8 cellular contexts compared by ENCODE assay signal in the genomic region with DNA sequence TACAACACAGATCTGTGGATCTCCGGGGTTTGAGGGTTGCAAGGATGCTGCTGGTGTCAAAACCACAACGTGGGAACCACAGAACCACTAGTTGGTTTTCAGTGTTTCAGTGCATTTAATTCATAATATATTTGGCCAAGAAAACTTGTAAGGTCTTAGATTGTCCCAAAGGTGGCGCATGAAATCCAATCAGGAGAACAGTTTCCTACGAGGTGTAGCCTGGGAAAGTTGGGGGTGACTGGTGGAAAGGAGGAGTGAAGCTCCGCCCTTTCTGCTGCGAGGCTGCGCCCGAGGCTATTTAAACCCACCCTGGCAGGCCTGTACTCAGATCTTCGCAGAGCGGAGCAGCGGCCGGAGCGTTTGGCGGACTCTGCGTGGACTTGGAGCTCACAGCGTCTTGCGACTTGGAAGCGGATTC. TPM values are rescaled to one million over a fixed set of nuclear protein-coding genes. Genes with fewer than 3 reads are reported as not detected.
DNase-seq lines count a peak whose midpoint lies in the region; ATAC-seq and TF ChIP-seq lines count a peak whose summit lies in the region.
"Not testable (repeated sequence)": the region's sequence is repeated elsewhere in the genome, so short reads cannot be mapped to it uniquely, and the experiment has no call there.

No MANE protein-coding gene starts in this region.

- H2AFZ ChIP-seq in OCI-LY1 (ENCODE audit: low read length), result not testable (repeated sequence)

- TF ChIP-seq EP300 in upper lobe of left lung (IDR thresholded peaks at IDR 0.05), result not testable (repeated sequence)

- not testable (repeated sequence) for ATAC-seq in left lung; upper lobe of left lung (ENCODE audit: low FRiP score in 2 of 2)

- TF ChIP-seq POLR2A in upper lobe of left lung (IDR thresholded peaks at IDR 0.05), result not testable (repeated sequence)

- not testable (repeated sequence) for H3K9me3 Mint-ChIP-seq in activated CD4-positive, alpha-beta memory T cell treated with anti-CD3 and anti-CD28 coated beads for 36 hours

- CTCF ChIA-PET in activated CD4-positive, alpha-beta memory T cell treated with anti-CD3 and anti-CD28 coated beads for 36 hours (lab: Charles Lee), result not testable (repeated sequence)

- H3K27me3 ChIP-seq in OCI-LY1 (ENCODE audit: insufficient read depth, low read length); ascending aorta; upper lobe of left lung: not testable (repeated sequence)
- H3K27me3 ChIP-seq in left lung, result peaks cover 0 to 14% of the 10 kb centered on the region in 2 donors

- WGBS in upper lobe of left lung, 2 donors, result 80 to 83% methylated on average over 18 of the region's 18 CpGs

- not testable (repeated sequence) for H3K4me1 ChIP-seq in OCI-LY1 (ENCODE audit: insufficient read depth, low read length, severe bottlenecking); ascending aorta; left lung; upper lobe of left lung

- H3K9me2 ChIP-seq in OCI-LY1 (ENCODE audit: low read depth, low read length), result not testable (repeated sequence)

- H3K27ac Mint-ChIP-seq in activated CD4-positive, alpha-beta memory T cell treated with anti-CD3 and anti-CD28 coated beads for 36 hours, result not testable (repeated sequence)

- not testable (repeated sequence) for H3F3A ChIP-seq in OCI-LY1 (ENCODE audit: insufficient read depth, low read length)

- DNase-seq in G401 (ENCODE audit: low spot score) (peak; percentile 29), ascending aorta (ENCODE audit: low spot score in 2 of 2) (peak; percentile 40 to 89), fibroblast of pulmonary artery (ENCODE audit: low read depth) (peak; percentile 42), left lung (peak; percentile 83 to 96), renal cortical epithelial cell (ENCODE audit: low read depth) (peak; percentile 11), upper lobe of left lung (peak; percentile 70 to 94)
- peak; percentile 48 for DNase-seq in activated CD4-positive, alpha-beta memory T cell treated with anti-CD3 and anti-CD28 coated beads for 36 hours

- not testable (repeated sequence) for H4K20me1 ChIP-seq in OCI-LY1 (ENCODE audit: insufficient read depth, low read length)

- H3K9ac ChIP-seq in OCI-LY1 (ENCODE audit: low read length), result not testable (repeated sequence)

- not testable (repeated sequence) for H3K79me2 ChIP-seq in OCI-LY1 (ENCODE audit: insufficient read depth, low read length)

- in situ Hi-C loops in G401 (cut with HindIII; ENCODE audit: low sequenced_read_pairs), result not testable (repeated sequence)

- H3K4me2 ChIP-seq in OCI-LY1 (ENCODE audit: low read length), result not testable (repeated sequence)

- not testable (repeated sequence) for H3K36me3 ChIP-seq in OCI-LY1 (ENCODE audit: insufficient read depth, low read length); ascending aorta; left lung; upper lobe of left lung

- not testable (repeated sequence) for H3K27me3 Mint-ChIP-seq in activated CD4-positive, alpha-beta memory T cell treated with anti-CD3 and anti-CD28 coated beads for 36 hours

- H3K9me3 ChIP-seq in OCI-LY1 (ENCODE audit: low read length); ascending aorta; left lung; upper lobe of left lung: not testable (repeated sequence)

- intact Hi-C loops in activated CD4-positive, alpha-beta memory T cell treated with anti-CD3 and anti-CD28 coated beads for 36 hours (cut with micrococcal nuclease); ascending aorta (cut with DNase I); left lung (cut with DNase I): not testable (repeated sequence)

- not testable (repeated sequence) for H3K4me1 Mint-ChIP-seq in activated CD4-positive, alpha-beta memory T cell treated with anti-CD3 and anti-CD28 coated beads for 36 hours (ENCODE audit: low read depth)

- TF ChIP-seq CTCF in OCI-LY1 (IDR thresholded peaks at IDR 0.05; ENCODE audit: low read length) (peak; percentile 12; the same call in 1 of the 2 replicates), ascending aorta (IDR thresholded peaks at IDR 0.05) (peak in 1 of 3 experiments; percentile 26), fibroblast of pulmonary artery (IDR thresholded peaks at IDR 0.05; ENCODE audit: low read length, missing control alignments) (peak; percentile 20)
- TF ChIP-seq CTCF in left lung (IDR thresholded peaks at IDR 0.05); upper lobe of left lung (IDR thresholded peaks at IDR 0.05): not testable (repeated sequence)

- H3K4me3 Mint-ChIP-seq in activated CD4-positive, alpha-beta memory T cell treated with anti-CD3 and anti-CD28 coated beads for 36 hours, result not testable (repeated sequence)

- H3K27ac ChIP-seq in OCI-LY1 (ENCODE audit: low read depth, low read length, poor library complexity, severe bottlenecking); ascending aorta; left lung; upper lobe of left lung: not testable (repeated sequence)

- POLR2A ChIA-PET in activated CD4-positive, alpha-beta memory T cell treated with anti-CD3 and anti-CD28 coated beads for 36 hours (lab: Charles Lee), result not testable (repeated sequence)

- not testable (repeated sequence) for H3K36me3 Mint-ChIP-seq in activated CD4-positive, alpha-beta memory T cell treated with anti-CD3 and anti-CD28 coated beads for 36 hours

- H3K4me3 ChIP-seq in OCI-LY1 (ENCODE audit: low read depth, low read length, poor library complexity, severe bottlenecking); ascending aorta; fibroblast of pulmonary artery (replicated peaks; ENCODE audit: low read depth, low read length); left lung; upper lobe of left lung: not testable (repeated sequence)

RNA-seq across cellular contexts. Expression of a gene that starts 27.3 kb away (rescaled TPM):
- 150 and 261 TPM in 2 replicates for total RNA-seq in G401 (2014; rRNA removed; shearing (Covaris generic))
- total RNA-seq in activated CD4-positive, alpha-beta memory T cell treated with anti-CD3 and anti-CD28 coated beads for 36 hours, result 10 to 100 TPM; 84.2 to 89.8 TPM
- total RNA-seq in ascending aorta, result 238 TPM
- total RNA-seq in left lung, result 10 to 100 TPM; 40.7 to 64.3 TPM
- 107 and 163 TPM in 2 replicates for total RNA-seq in renal cortical epithelial cell
- 10 to 100 TPM; 18.9 to 56.2 (median 34.8) TPM for total RNA-seq in upper lobe of left lung

Comparison
In these comparisons a context has a peak if more than half of its experiments do, and no peak if none do; other contexts are left out.
1. DNase-seq: peak in every context shown above with its lines; median percentile 90 in left lung; 82 in upper lobe of left lung; 64 in ascending aorta; 48 in activated CD4-positive, alpha-beta memory T cell treated with anti-CD3 and anti-CD28 coated beads for 36 hours; 42 in fibroblast of pulmonary artery; 29 in G401; 11 in renal cortical epithelial cell.